Comparison of ENCODE assay signal across 13 cellular contexts in the genomic region with DNA sequence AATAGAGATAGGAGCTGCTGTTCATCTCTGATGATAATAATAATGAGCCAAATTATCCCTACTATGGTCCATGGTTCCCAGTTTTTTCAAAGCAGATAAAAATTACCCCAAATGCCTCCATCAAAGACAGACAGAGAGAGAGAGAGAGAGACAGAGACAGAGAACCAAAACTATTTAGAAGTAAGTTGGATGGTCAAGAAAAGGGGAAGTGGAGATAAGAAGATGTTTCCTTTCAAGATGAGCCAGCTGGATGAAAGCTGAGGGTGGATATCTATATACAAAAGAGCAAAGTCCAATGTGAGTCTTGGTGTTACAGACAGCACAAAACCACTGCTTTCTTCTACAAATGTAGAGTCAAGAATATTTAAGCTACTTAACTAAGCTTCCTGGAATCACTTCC.
DNase-seq lines count a peak whose midpoint lies in the region; ATAC-seq, FAIRE-seq and TF ChIP-seq lines count a peak whose summit lies in the region.
"Had no signal": no experiment of that assay in that cellular context is flagged by ENCODE, and none has a peak within 500 bp of the region (broad histone marks: within the 10 kb centered on the region; RNA-seq: fewer than 3 reads in every experiment).

No MANE protein-coding gene starts in this region.

- no peak overlapping the region for H3K27ac ChIP-seq in lower lobe of right lung

- intact Hi-C loops in lower lobe of right lung (cut with DNase I): no loop called here

- ATAC-seq in GM19438 (IDR thresholded peaks at IDR 0.05; ENCODE audit: low read depth, unreplicated experiment) (peak; percentile 93), HG02870 (IDR thresholded peaks at IDR 0.05; ENCODE audit: unreplicated experiment) (peak; percentile 97), HG03565 (IDR thresholded peaks at IDR 0.05; ENCODE audit: unreplicated experiment) (peak; percentile 98), lower lobe of right lung (no peak)

- no peaks in the 10 kb centered on the region for H3K9me3 ChIP-seq in lower lobe of right lung

- no peaks in the 10 kb centered on the region for H3K36me3 ChIP-seq in lower lobe of right lung

- no peak for DNase-seq in GM12891 (ENCODE audit: insufficient read length, low spot score)
- no peak for DNase-seq in lower lobe of right lung
- DNase-seq in NCI-H1417 (lab: John Stamatoyannopoulos, UW): no peak
- no peak for DNase-seq in COR-L47 (lab: John Stamatoyannopoulos, UW)
- no peak for DNase-seq in cerebellar nuclear complex (lab: John Stamatoyannopoulos, UW)
- DNase-seq: activated B cell treated with CpG ODN at 0.5 μM for 24 hours, foreskin melanocyte, NCI-H1694, RPMI8226 had no signal

- no peak for TF ChIP-seq CTCF in lower lobe of right lung (IDR thresholded peaks at IDR 0.05)

- peak; percentile 89 for FAIRE-seq in GM12891 (lab: Jason Lieb, UNC)
- FAIRE-seq: urothelium cell line had no signal

- H3K27me3 ChIP-seq in lower lobe of right lung (ENCODE audit: low read depth): no peaks in the 10 kb centered on the region

- H3K4me1 ChIP-seq in lower lobe of right lung: no peaks in the 10 kb centered on the region

- no peak overlapping the region for H3K4me3 ChIP-seq in lower lobe of right lung

- TF ChIP-seq POLR2A in GM12891 (IDR thresholded peaks at IDR 0.05; ENCODE audit: low read depth, low read length): no peak

TF ChIP-seq in GM12891, 5 proteins besides CTCF, POLR2A, EP300 and RAD21:
- TF ChIP-seq SPI1 (IDR thresholded peaks at IDR 0.05; ENCODE audit: low read depth, low read length): peak; percentile 98
- no peak for TF ChIP-seq TAF1 (IDR thresholded peaks at IDR 0.05; ENCODE audit: low read depth, low read length)
- TF ChIP-seq POU2F2 (IDR thresholded peaks at IDR 0.05; ENCODE audit: low read depth, low read length): no peak

Comparison
In these comparisons a context has a peak if more than half of its experiments do, and no peak if none do; other contexts are left out.
1. ATAC-seq: peak in GM19438 (single experiment), HG02870 (single experiment) and HG03565 (single experiment); none in lower lobe of right lung (0 of 2).